ENCODE assay signal across 8 cellular contexts in genomic region chr17:31581022-31581483, GRCh38.
DNase-seq lines count a peak whose midpoint lies in the region; ATAC-seq and TF ChIP-seq lines count a peak whose summit lies in the region.

No MANE protein-coding gene starts in this region.

- H3K36me3 ChIP-seq in liver (ENCODE audit: control insufficient read depth in 4 of 4, insufficient read depth in 3 of 4, low read depth in 1 of 4, low read length in 3 of 4) (peaks cover 0 to 7% (median 3%) of the 10 kb centered on the region in 4 donors), thyroid gland (no peaks in the 10 kb centered on the region)

- H3K27me3 ChIP-seq in liver (ENCODE audit: control insufficient read depth in 4 of 4, insufficient read depth in 4 of 4, low read length in 3 of 4) (no peaks in the 10 kb centered on the region), thyroid gland (no peaks in the 10 kb centered on the region)

- H3K9me3 Mint-ChIP-seq in activated T-cell treated with anti-CD3 and anti-CD28 coated beads, Interleukin-2, amount 50 U/mL, for 72 hours = no peaks in the 10 kb centered on the region

- TF ChIP-seq CTCF in cardiac fibroblast (IDR thresholded peaks at IDR 0.05; ENCODE audit: low read depth, low read length) (no peak), liver (IDR thresholded peaks at IDR 0.05; ENCODE audit: low read depth, low read length, missing input control) (no peak), thyroid gland (IDR thresholded peaks at IDR 0.05) (no peak)

- H3K27ac ChIP-seq in liver (ENCODE audit: low read depth in 1 of 2, low read length in 2 of 2) = peak overlapping the region; percentile 57 to 58
- H3K27ac ChIP-seq in thyroid gland = peak overlapping the region; percentile 77 to 92 (median 86)

- 56% methylated on average over 13 of the region's 13 CpGs for WGBS in liver
- 5 to 8% methylated on average over 9 to 11 of the region's 13 CpGs for WGBS in thyroid gland, 2 donors

- intact Hi-C loops in thyroid gland (cut with DNase I) = no loop called here

- no peak for TF ChIP-seq POLR2A in thyroid gland (IDR thresholded peaks at IDR 0.05)

- H3K9me3 ChIP-seq in liver (ENCODE audit: control insufficient read depth in 4 of 4, low read length in 3 of 4) (no peaks in the 10 kb centered on the region), thyroid gland (no peaks in the 10 kb centered on the region)

- no peak overlapping the region for H3K9ac ChIP-seq in liver (ENCODE audit: low read depth in 1 of 2, low read length in 2 of 2)

- H3K27me3 Mint-ChIP-seq in activated T-cell treated with anti-CD3 and anti-CD28 coated beads, Interleukin-2, amount 50 U/mL, for 72 hours (ENCODE audit: low read depth) = no peaks in the 10 kb centered on the region

- no peak for ATAC-seq in GM21447 (IDR thresholded peaks at IDR 0.05; ENCODE audit: unreplicated experiment)
- ATAC-seq in HG03280 (IDR thresholded peaks at IDR 0.05; ENCODE audit: unreplicated experiment) = no peak
- ATAC-seq in activated T-cell treated with anti-CD3 and anti-CD28 coated beads, Interleukin-2, amount 50 U/mL, for 72 hours (replicated peaks in 1 of 2) = no peak
- no peak for ATAC-seq in HG02610 (IDR thresholded peaks at IDR 0.05; ENCODE audit: unreplicated experiment)

- TF ChIP-seq RAD21 in liver (IDR thresholded peaks at IDR 0.05) = no peak

- H3K36me3 Mint-ChIP-seq in activated T-cell treated with anti-CD3 and anti-CD28 coated beads, Interleukin-2, amount 50 U/mL, for 72 hours (ENCODE audit: insufficient read depth in 2 of 2) = no peaks in the 10 kb centered on the region

- peak; percentile 99 for DNase-seq in M059J (ENCODE audit: low read depth)
- DNase-seq in cardiac fibroblast (ENCODE audit: low read depth in 2 of 2) = peak; percentile 84 to 97
- peak; percentile 85 to 87 for DNase-seq in thyroid gland
- no peak for DNase-seq in activated T-cell treated with anti-CD3 and anti-CD28 coated beads, Interleukin-2, amount 50 U/mL, for 72 hours

- H3K4me3 ChIP-seq in cardiac fibroblast (replicated peaks in 1 of 2; ENCODE audit: low read depth in 2 of 2, low read length in 2 of 2) = no peak overlapping the region
- no peak overlapping the region for H3K4me3 ChIP-seq in liver (ENCODE audit: low read depth in 1 of 3, low read length in 3 of 3)
- no peak overlapping the region for H3K4me3 ChIP-seq in thyroid gland (replicated peaks in 1 of 3)

- H3K4me1 ChIP-seq in liver (ENCODE audit: control insufficient read depth in 4 of 4, insufficient read depth in 4 of 4, low read length in 3 of 4) (peaks cover 0 to 10% (median 3%) of the 10 kb centered on the region in 4 donors), thyroid gland (peaks cover 29 to 43% of the 10 kb centered on the region in 2 donors)

- peaks cover 10% of the 10 kb centered on the region for H3K4me1 Mint-ChIP-seq in activated T-cell treated with anti-CD3 and anti-CD28 coated beads, Interleukin-2, amount 50 U/mL, for 72 hours (ENCODE audit: low read depth)

- H3K4me3 Mint-ChIP-seq in activated T-cell treated with anti-CD3 and anti-CD28 coated beads, Interleukin-2, amount 50 U/mL, for 72 hours = no peak overlapping the region

- H3K27ac Mint-ChIP-seq in activated T-cell treated with anti-CD3 and anti-CD28 coated beads, Interleukin-2, amount 50 U/mL, for 72 hours = no peak overlapping the region

TF ChIP-seq in liver, 16 proteins besides CTCF, POLR2A, EP300 and RAD21:
- TF ChIP-seq TAF1 (conservative IDR thresholded peaks at IDR 0.05) (no peak), GABPA (IDR thresholded peaks at IDR 0.05 in 1 of 2, conservative IDR thresholded peaks at IDR 0.05 in 1 of 2) (no peak), JUND (IDR thresholded peaks at IDR 0.05) (no peak), FOXA2 (IDR thresholded peaks at IDR 0.05) (no peak)

Comparison
In these comparisons a context has a peak if more than half of its experiments do, and no peak if none do; other contexts are left out.
1. DNase-seq: peak in M059J (single experiment), cardiac fibroblast (2 of 2) and thyroid gland (2 of 2); none in activated T-cell treated with anti-CD3 and anti-CD28 coated beads, Interleukin-2, amount 50 U/mL, for 72 hours (0 of 2).